Comparison of ENCODE assay signal across 18 cellular contexts in the genomic region with DNA sequence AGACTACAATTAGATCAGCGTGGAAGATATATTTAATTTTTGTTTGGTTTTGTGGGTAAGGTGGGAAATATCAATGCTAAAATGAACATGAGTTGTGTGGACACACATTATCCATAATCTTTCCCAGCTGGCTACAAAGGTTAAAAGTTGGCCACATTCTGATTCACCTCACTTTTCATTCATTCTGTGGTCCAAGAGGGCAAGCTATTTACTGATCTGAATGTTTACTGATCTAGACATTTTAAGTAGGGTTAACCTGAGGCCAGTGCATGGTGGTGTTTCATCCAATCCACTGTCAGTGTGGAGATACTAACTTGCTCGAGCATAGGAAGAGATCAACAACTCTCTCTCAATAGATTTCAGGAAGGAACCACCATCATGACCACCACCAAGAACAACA.
DNase-seq lines count a peak whose midpoint lies in the region; TF ChIP-seq lines count a peak whose summit lies in the region.
"Had no signal": no experiment of that assay in that cellular context is flagged by ENCODE, and none has a peak within 500 bp of the region (broad histone marks: within the 10 kb centered on the region; RNA-seq: fewer than 3 reads in every experiment).

No MANE protein-coding gene starts in this region.

- H3K9me3 Mint-ChIP-seq in chondrocyte (ENCODE audit: low read depth) = no peaks in the 10 kb centered on the region
- H3K9me3 Mint-ChIP-seq: activated naive CD4-positive, alpha-beta T cell treated with anti-CD3 and anti-CD28 coated beads, Interleukin-2, amount 50 U/mL, for 72 hours; neural progenitor cell had no signal

- H2BK12ac ChIP-seq in mesenchymal stem cell (ENCODE audit: low read length in 2 of 2) = no peak overlapping the region

- H3K14ac ChIP-seq in mesenchymal stem cell (ENCODE audit: low read length in 2 of 2) = no peak overlapping the region

- H3K4me3 ChIP-seq in mesenchymal stem cell (ENCODE audit: insufficient read depth in 1 of 2, low read depth in 1 of 2, low read length in 2 of 2) (no peak overlapping the region), stomach smooth muscle (ENCODE audit: low read length in 2 of 2) (no peak overlapping the region)
- H3K4me3 ChIP-seq: gastrocnemius medialis, neural progenitor cell had no signal

- H4K91ac ChIP-seq in mesenchymal stem cell (ENCODE audit: low read length) = no peak overlapping the region

- DNase-seq in HuH-7 (ENCODE audit: low spot score) (peak; percentile 15), chondrocyte (ENCODE audit: low spot score) (no peak), mesenchymal stem cell (no peak), middle frontal gyrus (ENCODE audit: extremely low spot score, low spot score) (no peak), anterior cingulate cortex (lab: John Stamatoyannopoulos, UW) (no peak)
- DNase-seq in stimulated activated CD4-positive, alpha-beta T cell treated with anti-CD3 and anti-CD28 coated beads, Interleukin-4, amount 100 ng/mL, for 24 hours = no peak
- DNase-seq: effector CD4-positive, alpha-beta T cell; gastrocnemius medialis; GOT3; mesendoderm; NCI-H1436 treated with DMSO at 0.1 percent for 48 hours; NCI-H524; stimulated activated CD4-positive, alpha-beta T cell treated with anti-CD3 and anti-CD28 coated beads, Interleukin-12 subunit alpha, Interleukin-12 subunit beta, amount 100 ng/mL, for 4 hours had no signal

- H3K27me3 ChIP-seq in mesenchymal stem cell (ENCODE audit: control insufficient read depth in 1 of 2, insufficient read depth in 1 of 2, low read length in 2 of 2) = no peaks in the 10 kb centered on the region
- H3K27me3 ChIP-seq in stomach smooth muscle (ENCODE audit: control insufficient read depth in 1 of 2, insufficient read depth in 2 of 2, low read length in 2 of 2) = no peaks in the 10 kb centered on the region
- H3K27me3 ChIP-seq: gastrocnemius medialis, neural progenitor cell had no signal

- H3K27ac ChIP-seq in mesenchymal stem cell (ENCODE audit: low read length, poor library complexity, severe bottlenecking) (peak overlapping the region; percentile 66), stomach smooth muscle (ENCODE audit: low read length) (peak overlapping the region; percentile 7)
- H3K27ac ChIP-seq: C4-2B, gastrocnemius medialis, HL-60, neural progenitor cell had no signal

- H2AK5ac ChIP-seq in mesenchymal stem cell (ENCODE audit: low read length, severe bottlenecking) = peak overlapping the region; percentile 64

- no peak overlapping the region for H3K4me3 Mint-ChIP-seq in chondrocyte (ENCODE audit: unreplicated experiment)
- H3K4me3 Mint-ChIP-seq: neural progenitor cell had no signal

- no peak overlapping the region for H3K18ac ChIP-seq in mesenchymal stem cell (ENCODE audit: low read depth in 1 of 2, low read length in 2 of 2)

- H3K27ac Mint-ChIP-seq in chondrocyte (ENCODE audit: unreplicated experiment) = peak overlapping the region; percentile 92
- H3K27ac Mint-ChIP-seq: activated naive CD4-positive, alpha-beta T cell treated with anti-CD3 and anti-CD28 coated beads, Interleukin-2, amount 50 U/mL, for 72 hours; neural progenitor cell had no signal

- H3K36me3 Mint-ChIP-seq in chondrocyte (ENCODE audit: low read depth) = peaks cover 20% of the 10 kb centered on the region

- H3K9me3 ChIP-seq in mesenchymal stem cell (ENCODE audit: control insufficient read depth, low read length) (no peaks in the 10 kb centered on the region), stomach smooth muscle (ENCODE audit: control insufficient read depth in 2 of 2, low read length in 2 of 2) (no peaks in the 10 kb centered on the region)
- H3K9me3 ChIP-seq: gastrocnemius medialis had no signal

- no peak overlapping the region for H3K4ac ChIP-seq in mesenchymal stem cell (ENCODE audit: low read depth in 1 of 2, low read length in 2 of 2)

- no peak overlapping the region for H2BK15ac ChIP-seq in mesenchymal stem cell (ENCODE audit: low read depth, poor library complexity, severe bottlenecking)

- H3K23ac ChIP-seq in mesenchymal stem cell (ENCODE audit: low read length in 2 of 2) = no peak overlapping the region

- no peak overlapping the region for H3K4me2 ChIP-seq in mesenchymal stem cell (ENCODE audit: low read length, poor library complexity, severe bottlenecking)
- H3K4me2 ChIP-seq: neural progenitor cell had no signal

- H3K36me3 ChIP-seq in mesenchymal stem cell (ENCODE audit: control insufficient read depth in 1 of 2, insufficient read depth in 2 of 2, low read depth in 1 of 2, low read length in 2 of 2) = peaks cover 4 to 52% of the 10 kb centered on the region in 2 experiments
- peaks cover 9 to 11% of the 10 kb centered on the region in 2 donors for H3K36me3 ChIP-seq in stomach smooth muscle (ENCODE audit: control insufficient read depth in 2 of 2, insufficient read depth in 2 of 2, low read length in 2 of 2)
- H3K36me3 ChIP-seq: neural progenitor cell had no signal

- no peak overlapping the region for H2AFZ ChIP-seq in mesenchymal stem cell (ENCODE audit: low read depth, low read length)
- H2AFZ ChIP-seq: neural progenitor cell had no signal

- peaks cover 11% of the 10 kb centered on the region for H3K79me1 ChIP-seq in mesenchymal stem cell (replicated peaks; ENCODE audit: low read length, poor library complexity, severe bottlenecking)

- H3K27me3 Mint-ChIP-seq in chondrocyte (ENCODE audit: low read depth) = no peaks in the 10 kb centered on the region

- H3K9ac ChIP-seq in mesenchymal stem cell (ENCODE audit: low read length) = no peak overlapping the region
- no peak overlapping the region for H3K9ac ChIP-seq in stomach smooth muscle (ENCODE audit: low read length in 2 of 2)
- H3K9ac ChIP-seq: neural progenitor cell had no signal

- 100% methylated on average over 1 of the region's 2 CpGs for WGBS in mesenchymal stem cell

- H3K4me1 ChIP-seq in mesenchymal stem cell (ENCODE audit: control insufficient read depth, insufficient read depth, low read depth, low read length) (peaks cover 8% of the 10 kb centered on the region), stomach smooth muscle (ENCODE audit: control insufficient read depth, insufficient read depth, low read length) (peaks cover 14% of the 10 kb centered on the region)
- H3K4me1 ChIP-seq: neural progenitor cell had no signal

- peaks cover 70% of the 10 kb centered on the region for H3K4me1 Mint-ChIP-seq in chondrocyte (ENCODE audit: low read depth)

- TF ChIP-seq CTCF in chondrocyte (IDR thresholded peaks at IDR 0.05) = no peak

- H2BK5ac ChIP-seq in mesenchymal stem cell (ENCODE audit: low read depth, low read length, poor library complexity, severe bottlenecking) = peak overlapping the region; percentile 12

- no peak overlapping the region for H4K8ac ChIP-seq in mesenchymal stem cell (ENCODE audit: low read length)

- no peak overlapping the region for H2BK120ac ChIP-seq in mesenchymal stem cell (ENCODE audit: low read depth, low read length)
